In genomic region chr5:17221843-17222614, GRCh38 we compare ENCODE assay signal across 9 cellular contexts. TPM values are rescaled to one million over a fixed set of nuclear protein-coding genes. Genes with fewer than 3 reads are reported as not detected.
DNase-seq lines count a peak whose midpoint lies in the region; ATAC-seq and TF ChIP-seq lines count a peak whose summit lies in the region.
"Had no signal": no experiment of that assay in that cellular context is flagged by ENCODE, and none has a peak within 500 bp of the region (broad histone marks: within the 10 kb centered on the region; RNA-seq: fewer than 3 reads in every experiment).

No MANE protein-coding gene starts in this region.

- no peak overlapping the region for H2BK120ac ChIP-seq in IMR-90 (ENCODE audit: low read depth, low read length)

- 0 out of 2 replicates have a peak overlapping the region, but pooled peaks have one; percentile 40 for H3K14ac ChIP-seq in IMR-90 (replicated peaks; ENCODE audit: low read depth, low read length)

- H4K5ac ChIP-seq in IMR-90 (ENCODE audit: low read depth, low read length), result no peak overlapping the region

- no peaks in the 10 kb centered on the region for H3K27me3 ChIP-seq in IMR-90 (ENCODE audit: control insufficient read depth, insufficient read depth, low read length)
- no peaks in the 10 kb centered on the region for H3K27me3 ChIP-seq in ascending aorta
- no peaks in the 10 kb centered on the region for H3K27me3 ChIP-seq in neural cell (ENCODE audit: insufficient read depth, low read depth, low read length)

- H3K23ac ChIP-seq in IMR-90 (ENCODE audit: low read depth, low read length), result peak overlapping the region; percentile 58; the same call in 1 of the 2 replicates

- peaks cover 3 to 56% of the 10 kb centered on the region in 2 experiments for H3K79me1 ChIP-seq in IMR-90 (ENCODE audit: low read depth in 1 of 2, low read length in 2 of 2)

- TF ChIP-seq CTCF in IMR-90 (conservative IDR thresholded peaks at IDR 0.05; ENCODE audit: low read depth, low read length), result no peak
- TF ChIP-seq CTCF in ascending aorta (IDR thresholded peaks at IDR 0.05), result no peak
- TF ChIP-seq CTCF in neural cell (IDR thresholded peaks at IDR 0.05; ENCODE audit: poor library complexity, severe bottlenecking), result no peak

- H3K36me3 ChIP-seq in IMR-90 (ENCODE audit: control insufficient read depth, insufficient read depth, low read length), result peaks cover 10% of the 10 kb centered on the region
- H3K36me3 ChIP-seq in ascending aorta, result no peaks in the 10 kb centered on the region
- H3K36me3 ChIP-seq in neural cell (ENCODE audit: insufficient read depth, low read length), result peaks cover 10% of the 10 kb centered on the region

- no peak overlapping the region; the same call in 1 of the 2 replicates for H3K4ac ChIP-seq in IMR-90 (ENCODE audit: low read depth, low read length)

- H4K20me1 ChIP-seq in IMR-90 (ENCODE audit: insufficient read depth, low read length) (peaks cover 79% of the 10 kb centered on the region), neural cell (ENCODE audit: insufficient read depth) (peaks cover 45% of the 10 kb centered on the region)

- H3K9me1 ChIP-seq in IMR-90 (ENCODE audit: insufficient read depth, low read length), result peaks cover 19% of the 10 kb centered on the region

- BruUV-seq in IMR-90 (replicated peaks; lab: Mats Ljungman, UMichigan), result no TSS peak

- no peak overlapping the region for H3K27ac ChIP-seq in IMR-90 (ENCODE audit: insufficient read depth, low read length)
- peak overlapping the region; percentile 33 to 56 for H3K27ac ChIP-seq in ascending aorta
- H3K27ac ChIP-seq in neural cell (ENCODE audit: low read length), result peak overlapping the region; percentile 100

- no peak overlapping the region for H2AK9ac ChIP-seq in IMR-90 (replicated peaks; ENCODE audit: low read depth, low read length, poor library complexity)

- no peak overlapping the region for H3K18ac ChIP-seq in IMR-90 (ENCODE audit: low read depth, low read length)

- 100% methylated on average over 1 of the region's 4 CpGs; no CpG with 5 or more reads in 1 of the 2 experiments for WGBS in IMR-90 (ENCODE audit: extremely low coverage in 2 of 2, insufficient read length in 1 of 2), 2 experiments

- intact Hi-C loops in IMR-90 (cut with micrococcal nuclease), result no loop called here
- intact Hi-C loops in ascending aorta (cut with DNase I), result no loop called here

- TF ChIP-seq RAD21 in IMR-90 (IDR thresholded peaks at IDR 0.05; ENCODE audit: low read length), result no peak
- TF ChIP-seq RAD21 in neural cell (conservative IDR thresholded peaks at IDR 0.05), result no peak

- H3K4me3 ChIP-seq in IMR-90 (ENCODE audit: insufficient read depth, low read depth, low read length) (no peak overlapping the region), ascending aorta (no peak overlapping the region), neural cell (ENCODE audit: low read length) (peak overlapping the region; percentile 85)

- CTCF ChIA-PET in IMR-90 (lab: Yijun Ruan, JAX), result interaction anchor here (0.6 kb wide), 1 partner anchor 653 kb away, joined by 3 read pairs; no protein-coding TSS in a partner anchor

- H3K4me2 ChIP-seq in IMR-90 (ENCODE audit: low read depth, low read length) (peak overlapping the region; percentile 33), neural cell (ENCODE audit: low read length) (peak overlapping the region; percentile 99)

- DNase-seq in IMR-90 (no peak), ascending aorta (ENCODE audit: low spot score in 2 of 2) (no peak), left lobe of liver (ENCODE audit: low spot score) (no peak), NCI-H1436 (lab: John Stamatoyannopoulos, UW) (no peak)
- DNase-seq: activated CD4-positive, alpha-beta T cell treated with anti-CD3 and anti-CD28 coated beads for 4 hours had no signal

- H3K9me2 ChIP-seq in neural cell (ENCODE audit: insufficient read depth, low read length), result no peaks in the 10 kb centered on the region

- dilution Hi-C loops in IMR-90 (cut with HindIII; ENCODE audit: low sequenced_read_pairs, unreplicated experiment), result no loop called here

- no peak overlapping the region for H4K91ac ChIP-seq in IMR-90 (ENCODE audit: insufficient read depth, low read depth, low read length)

- no peak overlapping the region; the same call in 1 of the 2 replicates for H2AK5ac ChIP-seq in IMR-90 (ENCODE audit: low read depth, low read length)

- H3K56ac ChIP-seq in IMR-90 (ENCODE audit: extremely low read depth, insufficient read depth, low read length), result no peak overlapping the region

- H3K79me2 ChIP-seq in neural cell (replicated peaks; ENCODE audit: insufficient read depth, low read length), result peaks cover 88% of the 10 kb centered on the region

- H3K9me3 ChIP-seq in IMR-90 (ENCODE audit: control insufficient read depth, insufficient read depth, low read length), result no peaks in the 10 kb centered on the region
- H3K9me3 ChIP-seq in ascending aorta, result no peaks in the 10 kb centered on the region
- H3K9me3 ChIP-seq in neural cell (ENCODE audit: low read length), result no peaks in the 10 kb centered on the region

- H2BK5ac ChIP-seq in IMR-90 (ENCODE audit: low read depth, low read length, poor library complexity, severe bottlenecking), result no peak overlapping the region

- H2AFZ ChIP-seq in IMR-90 (replicated peaks; ENCODE audit: low read length, poor library complexity) (no peak overlapping the region), neural cell (ENCODE audit: low read depth, low read length) (no peak overlapping the region)

- no peak for TF ChIP-seq EP300 in neural cell (conservative IDR thresholded peaks at IDR 0.05; ENCODE audit: poor library complexity, severe bottlenecking)

- H4K8ac ChIP-seq in IMR-90 (ENCODE audit: low read depth in 2 of 2, low read length in 2 of 2), result peak overlapping the region in 1 of 2 experiments; percentile 9; a peak in 1 of 4 replicates

- H2BK15ac ChIP-seq in IMR-90 (ENCODE audit: low read depth, low read length), result no peak overlapping the region

- H2BK20ac ChIP-seq in IMR-90 (ENCODE audit: low read depth, low read length), result no peak overlapping the region

- ATAC-seq in GM18907 (IDR thresholded peaks at IDR 0.05; ENCODE audit: unreplicated experiment) (peak; percentile 22), IMR-90 (ENCODE audit: low read depth) (no peak), HG03159 (IDR thresholded peaks at IDR 0.05; ENCODE audit: unreplicated experiment) (no peak), GM21526 (IDR thresholded peaks at IDR 0.05; ENCODE audit: low FRiP score, unreplicated experiment) (no peak), left lobe of liver (no peak)

- H3K9ac ChIP-seq in IMR-90 (ENCODE audit: low read depth, low read length), result no peak overlapping the region
- H3K9ac ChIP-seq in neural cell (ENCODE audit: low read length), result peak overlapping the region; percentile 1

- peaks cover 25% of the 10 kb centered on the region for H3K4me1 ChIP-seq in IMR-90 (ENCODE audit: control insufficient read depth, insufficient read depth, low read length)
- no peaks in the 10 kb centered on the region for H3K4me1 ChIP-seq in ascending aorta

- in situ Hi-C loops in IMR-90 (cut with MboI; ENCODE audit: low sequenced_read_pairs), result no loop called here

- TF ChIP-seq POLR2A in IMR-90 (IDR thresholded peaks at IDR 0.05; ENCODE audit: low read depth, low read length), result no peak

- POLR2A ChIA-PET in IMR-90 (lab: Charles Lee; ENCODE audit: unreplicated experiment), result no interaction called here

- peaks cover 24% of the 10 kb centered on the region for H3F3A ChIP-seq in neural cell (ENCODE audit: insufficient read depth, low read length, poor library complexity, severe bottlenecking)

TF ChIP-seq in IMR-90, 13 proteins besides CTCF, POLR2A, EP300 and RAD21 (continues in another document):
- TF ChIP-seq USF2 (IDR thresholded peaks at IDR 0.05; ENCODE audit: low read depth, low read length) (no peak), RCOR1 (IDR thresholded peaks at IDR 0.05; ENCODE audit: insufficient replicate concordance, low read length) (no peak), MAZ (IDR thresholded peaks at IDR 0.05; ENCODE audit: borderline replicate concordance, low read depth, low read length) (no peak), CEBPB (IDR thresholded peaks at IDR 0.05; ENCODE audit: low read depth, low read length) (no peak), MAFK (IDR thresholded peaks at IDR 0.05; ENCODE audit: low read depth, low read length) (no peak), RFX5 (IDR thresholded peaks at IDR 0.05; ENCODE audit: low read depth, low read length) (no peak)

TF ChIP-seq in neural cell, 6 proteins besides CTCF, POLR2A, EP300 and RAD21 (continues in another document):
- TF ChIP-seq SMC3 (conservative IDR thresholded peaks at IDR 0.05; ENCODE audit: poor library complexity) (no peak), TAF1 (IDR thresholded peaks at IDR 0.05; ENCODE audit: low read depth) (no peak), POLR2AphosphoS5 (IDR thresholded peaks at IDR 0.05) (no peak), REST (IDR thresholded peaks at IDR 0.05; ENCODE audit: borderline replicate concordance) (no peak), EZH2 (IDR thresholded peaks at IDR 0.05; ENCODE audit: borderline replicate concordance, insufficient read depth, low read length, poor library complexity, severe bottlenecking) (no peak)

RNA-seq across cellular contexts. Expression of gene BASP1, which starts 4.6 kb away (rescaled TPM):
- 39.6 and 70.5 TPM in 2 replicates for total RNA-seq in IMR-90 (2012; rRNA removed)
- 103 and 121 TPM in 2 replicates for polyA plus RNA-seq in IMR-90 (2012; rRNA removed)
- 112 and 166 TPM in 2 replicates for polyA plus RNA-seq in IMR-90 (2012; cell fraction: cytosol; rRNA removed)
- 48.2 and 69.4 TPM in 2 replicates for polyA plus RNA-seq in IMR-90 (2012; cell fraction: nucleus; rRNA removed; ENCODE audit: low replicate concordance)
- total RNA-seq in ascending aorta, result 69.1 TPM
- 974 and 982 TPM in 2 replicates for polyA plus RNA-seq in neural cell
- 465 and 492 TPM in 2 replicates for polyA minus RNA-seq in neural cell
- total RNA-seq in left lobe of liver, result 3.4 TPM
